In the genomic region with DNA sequence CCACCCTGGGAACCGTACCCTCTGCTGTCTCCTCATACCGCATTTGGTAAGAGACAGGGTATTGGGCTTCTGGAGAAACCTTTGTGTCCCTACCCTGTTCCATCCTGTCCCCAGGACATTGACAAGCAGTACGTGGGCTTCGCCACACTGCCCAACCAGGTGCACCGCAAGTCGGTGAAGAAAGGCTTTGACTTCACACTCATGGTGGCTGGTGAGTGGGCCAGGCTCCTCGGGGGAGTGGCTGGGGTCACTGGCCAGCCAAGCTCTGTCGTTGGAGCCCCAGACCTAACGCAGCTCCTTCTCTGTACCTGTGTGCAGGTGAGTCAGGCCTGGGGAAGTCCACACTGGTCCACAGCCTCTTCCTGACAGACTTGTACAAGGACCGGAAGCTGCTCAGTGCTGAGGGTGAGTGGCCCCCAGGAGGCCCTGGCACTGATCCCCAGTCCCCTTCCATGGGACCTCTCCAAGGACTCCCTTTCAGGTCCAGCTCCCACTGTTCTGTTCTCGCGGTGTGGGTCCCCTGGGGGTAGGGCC, we compare ENCODE assay signal across 11 cellular contexts. TPM values are rescaled to one million over a fixed set of nuclear protein-coding genes. Genes with fewer than 3 reads are reported as not detected.
A peak's percentile ranks its signal among the peaks of the same experiment; 100 is the strongest.
DNase-seq lines count a peak whose midpoint lies in the region; ATAC-seq and TF ChIP-seq lines count a peak whose summit lies in the region.
"Had no signal": no experiment of that assay in that cellular context is flagged by ENCODE, and none has a peak within 500 bp of the region (broad histone marks: within the 10 kb centered on the region; RNA-seq: fewer than 3 reads in every experiment).

No MANE protein-coding gene starts in this region.

- H3K27ac Mint-ChIP-seq in CD4-positive, alpha-beta T cell = no peak overlapping the region
- peak overlapping the region in 2 of 3 donors; percentile 21 to 83 for H3K27ac Mint-ChIP-seq in IgD-negative memory B cell
- no peak overlapping the region for H3K27ac Mint-ChIP-seq in progenitor cell of endocrine pancreas

- H3K4me3 ChIP-seq in dorsolateral prefrontal cortex = peak overlapping the region in 54 of 59 donors; percentile 20 to 77 (median 67)

- POLR2A ChIA-PET in CD4-positive, alpha-beta T cell (lab: Charles Lee) = interaction anchor here (0.6 kb wide), 1 partner anchor 304 kb away, joined by 4 read pairs; no protein-coding TSS in a partner anchor

- intact Hi-C loops in CD4-positive, alpha-beta T cell (cut with DNase I, micrococcal nuclease) = loop anchor here (2.0 to 10.0 kb wide), 4 partner anchors 222 to 575 kb away; a partner anchor contains a TSS
- intact Hi-C loops in dorsolateral prefrontal cortex (cut with DNase I) = loop anchor here (2.0 to 10.0 kb wide), 4 partner anchors 37 to 245 kb away; a partner anchor contains a TSS

- H3K27me3 ChIP-seq in CD4-positive, alpha-beta T cell (ENCODE audit: control insufficient read depth, insufficient read depth, low read length) = peaks cover 65% of the 10 kb centered on the region
- peaks cover 0 to 5% (median 0%) of the 10 kb centered on the region in 45 donors for H3K27me3 ChIP-seq in dorsolateral prefrontal cortex

- CTCF ChIA-PET in CD4-positive, alpha-beta T cell (lab: Charles Lee) = interaction anchor here (1.5 kb wide), 1 partner anchor 11 kb away, joined by 5 read pairs; no protein-coding TSS in a partner anchor

- peaks cover 10% of the 10 kb centered on the region for H3K4me1 Mint-ChIP-seq in CD4-positive, alpha-beta T cell (ENCODE audit: low read depth)
- H3K4me1 Mint-ChIP-seq in IgD-negative memory B cell = peaks cover 3 to 8% (median 4%) of the 10 kb centered on the region in 3 donors
- H3K4me1 Mint-ChIP-seq in progenitor cell of endocrine pancreas (ENCODE audit: low read depth) = peaks cover 9% of the 10 kb centered on the region

- H3K9me3 Mint-ChIP-seq in CD4-positive, alpha-beta T cell = no peaks in the 10 kb centered on the region
- peaks cover 0 to 1% (median 0%) of the 10 kb centered on the region in 3 donors for H3K9me3 Mint-ChIP-seq in IgD-negative memory B cell
- H3K9me3 Mint-ChIP-seq in progenitor cell of endocrine pancreas (ENCODE audit: low read depth) = no peaks in the 10 kb centered on the region

- no peak overlapping the region for H3K27ac ChIP-seq in CD4-positive, alpha-beta T cell (ENCODE audit: low read depth, low read length)
- peak overlapping the region in 49 of 59 donors; percentile 33 to 97 (median 83) for H3K27ac ChIP-seq in dorsolateral prefrontal cortex

- DNase-seq in CD4-positive, alpha-beta T cell = no peak
- DNase-seq in dorsolateral prefrontal cortex = no peak
- DNase-seq in progenitor cell of endocrine pancreas (ENCODE audit: low spot score, unreplicated experiment) = no peak
- DNase-seq in epidermal melanocyte (ENCODE audit: insufficient read length, low spot score) = no peak
- DNase-seq in left lobe of liver (ENCODE audit: low spot score) = no peak
- DNase-seq: NCI-H1105 treated with DMSO at 0.1 percent for 48 hours, T-helper 9 cell had no signal

- H3K4me3 Mint-ChIP-seq in CD4-positive, alpha-beta T cell = peak overlapping the region; percentile 81
- peak overlapping the region; percentile 63 to 77 (median 72) for H3K4me3 Mint-ChIP-seq in IgD-negative memory B cell
- H3K4me3 Mint-ChIP-seq in progenitor cell of endocrine pancreas (ENCODE audit: low read depth) = peak overlapping the region; percentile 45

- TF ChIP-seq CTCF in CD4-positive, alpha-beta T cell (IDR thresholded peaks at IDR 0.05) = no peak
- TF ChIP-seq CTCF in dorsolateral prefrontal cortex (IDR thresholded peaks at IDR 0.05 in 54 of 56, conservative IDR thresholded peaks at IDR 0.05 in 2 of 56; ENCODE audit: low read depth in 1 of 56, partially characterized antibody in 56 of 56) = no peak
- no peak for TF ChIP-seq CTCF in progenitor cell of endocrine pancreas (IDR thresholded peaks at IDR 0.05; ENCODE audit: unreplicated experiment)

- H3K9me3 ChIP-seq in CD4-positive, alpha-beta T cell (ENCODE audit: control insufficient read depth, low read length) = no peaks in the 10 kb centered on the region

- ATAC-seq in CD4-positive, alpha-beta T cell (ENCODE audit: poor library complexity) = no peak
- ATAC-seq in left lobe of liver (no peak), GM21576 (IDR thresholded peaks at IDR 0.05; ENCODE audit: unreplicated experiment) (no peak), GM19397 (IDR thresholded peaks at IDR 0.05; ENCODE audit: unreplicated experiment) (no peak)

- peaks cover 46% of the 10 kb centered on the region for H3K27me3 Mint-ChIP-seq in CD4-positive, alpha-beta T cell
- peaks cover 46% of the 10 kb centered on the region for H3K27me3 Mint-ChIP-seq in IgD-negative memory B cell
- peaks cover 48% of the 10 kb centered on the region for H3K27me3 Mint-ChIP-seq in progenitor cell of endocrine pancreas

- H3K36me3 Mint-ChIP-seq in CD4-positive, alpha-beta T cell (ENCODE audit: low read depth) = no peaks in the 10 kb centered on the region
- no peaks in the 10 kb centered on the region for H3K36me3 Mint-ChIP-seq in IgD-negative memory B cell
- H3K36me3 Mint-ChIP-seq in progenitor cell of endocrine pancreas (ENCODE audit: insufficient read depth) = peaks cover 11% of the 10 kb centered on the region

RNA-seq across cellular contexts. Expression of a gene that starts 3.8 kb away (rescaled TPM):
- under 1 TPM in 1 of 2 experiments, not detected in 1; 0.22 TPM for total RNA-seq in CD4-positive, alpha-beta T cell
- polyA plus RNA-seq in IgD-negative memory B cell = 2.0 TPM
- total RNA-seq in dorsolateral prefrontal cortex = 10 to 100 TPM in 55 of 120 experiments, 1 to 10 TPM in 28, under 1 TPM in 1, not detected in 36; 0.95 to 53.7 (median 14.7) TPM
- 5.8 and 7.7 TPM in 2 replicates for total RNA-seq in progenitor cell of endocrine pancreas
- 0.75 TPM for total RNA-seq in left lobe of liver

RNA-seq across cellular contexts. Expression of a gene that starts 5.3 kb away (rescaled TPM):
- total RNA-seq in CD4-positive, alpha-beta T cell = under 1 TPM; 0.71 to 0.75 TPM
- 0.43 TPM for polyA plus RNA-seq in IgD-negative memory B cell
- total RNA-seq in dorsolateral prefrontal cortex (100 to 1,000 TPM in 119 of 120 experiments, 10 to 100 TPM in 1; 92.1 to 538 (median 349) TPM), progenitor cell of endocrine pancreas (32.0 and 34.5 TPM in 2 replicates), left lobe of liver (1.1 TPM)

RNA-seq across cellular contexts. Expression of a gene that starts 41.0 kb away (rescaled TPM):
- not detected for total RNA-seq in CD4-positive, alpha-beta T cell
- polyA plus RNA-seq in IgD-negative memory B cell = not detected
- total RNA-seq in dorsolateral prefrontal cortex (1 to 10 TPM in 44 of 120 experiments, under 1 TPM in 62, not detected in 14; 0.24 to 3.0 (median 0.91) TPM), progenitor cell of endocrine pancreas (4.2 and 5.9 TPM in 2 replicates), left lobe of liver (0.40 TPM)
- total RNA-seq: fibroblast of lung had no signal
- polyA plus RNA-seq: fibroblast of lung had no signal

Comparison
In these comparisons a context has a peak if more than half of its experiments do, and no peak if none do; other contexts are left out.
1. H3K27ac Mint-ChIP-seq: peak in IgD-negative memory B cell (2 of 3); none in CD4-positive, alpha-beta T cell (single experiment) and progenitor cell of endocrine pancreas (single experiment).
2. RNA of a gene that starts 5.3 kb away (total RNA-seq): 92.1 to 538 TPM in dorsolateral prefrontal cortex and 32.0 to 34.5 TPM in progenitor cell of endocrine pancreas; 1.1 TPM in left lobe of liver (single experiment) and 0.71 to 0.75 TPM in CD4-positive, alpha-beta T cell; every median in the first group is over 10 times any median in the second.
3. Peak in every context shown above with its lines, with median percentiles within 50 percentile points of each other: H3K4me3 Mint-ChIP-seq.